Comparison of ENCODE assay signal across 21 cellular contexts in the genomic region with DNA sequence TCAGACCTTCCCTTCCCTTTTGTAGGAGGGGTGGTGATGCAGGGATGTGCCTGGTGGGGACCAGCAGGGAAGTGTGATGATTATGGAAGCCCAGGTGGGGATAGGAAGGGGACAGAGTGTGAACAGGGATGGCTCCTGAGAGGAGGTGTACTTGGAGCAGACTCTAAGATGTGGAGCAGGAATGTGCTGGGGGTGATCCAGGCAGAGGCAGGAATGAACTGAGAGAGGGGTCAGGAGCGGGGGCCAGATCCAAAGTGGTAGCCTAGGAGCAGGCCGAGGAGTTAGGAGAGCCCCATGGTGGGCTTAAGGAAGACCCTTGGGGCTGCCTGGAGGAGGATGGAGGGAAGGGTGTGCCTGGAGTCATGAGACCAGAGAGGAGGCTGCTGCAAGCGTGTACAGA.
"Had no signal": no experiment of that assay in that cellular context is flagged by ENCODE, and none has a peak within 500 bp of the region (broad histone marks: within the 10 kb centered on the region; RNA-seq: fewer than 3 reads in every experiment).

No MANE protein-coding gene starts in this region.

- H3K27ac ChIP-seq: cardiac muscle cell, epithelial cell of prostate, foreskin keratinocyte, left ventricle myocardium inferior, neutrophil, parathyroid adenoma, testis, WERI-Rb-1 had no signal

- H3K9me3 Mint-ChIP-seq: activated T-cell treated with anti-CD3 and anti-CD28 coated beads, Interleukin-2, amount 50 U/mL, for 72 hours; endodermal cell; type B pancreatic cell had no signal

- H3K36me3 Mint-ChIP-seq: type B pancreatic cell had no signal

- H3K27ac Mint-ChIP-seq: activated naive CD8-positive, alpha-beta T cell; activated T-cell treated with anti-CD3 and anti-CD28 coated beads, Interleukin-2, amount 50 U/mL, for 72 hours; endodermal cell; T-helper 17 cell; type B pancreatic cell had no signal

- H3K4me3 Mint-ChIP-seq: activated naive CD8-positive, alpha-beta T cell; activated T-cell treated with anti-CD3 and anti-CD28 coated beads, Interleukin-2, amount 50 U/mL, for 72 hours; endodermal cell had no signal

- ATAC-seq: activated T-cell treated with anti-CD3 and anti-CD28 coated beads, Interleukin-2, amount 50 U/mL, for 72 hours; foreskin keratinocyte; sciatic nerve; T-helper 17 cell had no signal

- DNase-seq: activated CD4-positive, alpha-beta T cell treated with anti-CD3 and anti-CD28 coated beads for 1 hour; activated CD4-positive, alpha-beta T cell treated with anti-CD3 and anti-CD28 coated beads, Interleukin-2, amount 50 U/mL, for 4 hours; activated gamma-delta T cell treated with Interleukin-2 at 50 U/mL for 16 hours; activated T-cell treated with anti-CD3 and anti-CD28 coated beads, Interleukin-2, amount 50 U/mL, for 72 hours; endodermal cell; foreskin keratinocyte; hippocampal formation; left ventricle myocardium inferior; mammary epithelial cell; midbrain; stimulated activated CD4-positive, alpha-beta T cell treated with anti-CD3 and anti-CD28 coated beads, Interleukin-4, amount 100 ng/mL, for 1 hour; T-helper 17 cell; testis; WERI-Rb-1 had no signal
